ENCODE assay signal across 35 cellular contexts in the genomic region with DNA sequence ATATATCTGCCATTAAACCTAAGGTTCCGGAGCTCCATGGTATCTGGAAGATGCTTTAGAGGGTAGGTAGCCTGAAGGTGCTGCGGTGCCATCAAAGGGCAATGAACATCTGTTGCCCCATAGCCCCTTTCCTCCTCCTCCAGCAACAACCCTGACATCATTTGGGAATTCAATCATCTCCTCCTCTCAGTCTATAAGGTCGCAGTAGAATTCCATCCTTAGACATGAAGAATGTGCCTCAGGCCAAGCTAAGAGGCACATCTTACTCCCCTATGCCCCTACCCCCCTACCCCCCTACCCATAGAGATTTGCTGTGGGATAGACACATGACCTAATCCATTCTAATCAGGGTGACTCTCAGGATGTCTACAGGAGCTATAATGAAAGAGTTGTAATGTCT.
"Had no signal": no experiment of that assay in that cellular context is flagged by ENCODE, and none has a peak within 500 bp of the region (broad histone marks: within the 10 kb centered on the region; RNA-seq: fewer than 3 reads in every experiment).

No MANE protein-coding gene starts in this region.

- H3K27me3 ChIP-seq: MG63 had no signal

- H3K9ac ChIP-seq: KMS-11 had no signal

- H3K9me3 ChIP-seq: MG63 had no signal

- H3K4me2 ChIP-seq: KMS-11 had no signal

- DNase-seq: Karpas-422, Kasumi-1, MG63, MM.1S, MV-4-11, NCI-H1048, NCI-H1092, NCI-H1092 treated with DMSO at 0.1 percent for 48 hours, NCI-H1105, NCI-H1105 treated with DMSO at 0.1 percent for 48 hours, NCI-H1417, NCI-H1417 treated with DMSO at 0.1 percent for 48 hours, NCI-H1436, NCI-H1436 treated with DMSO at 0.1 percent for 48 hours, NCI-H146, NCI-H1694, NCI-H1694 treated with DMSO at 0.1 percent for 48 hours, NCI-H187, NCI-H187 treated with DMSO at 0.1 percent for 48 hours, NCI-H1930, NCI-H2029, NCI-H2029 treated with DMSO at 0.1 percent for 48 hours, NCI-H2081, NCI-H2081 treated with DMSO at 0.1 percent for 48 hours, NCI-H2107, NCI-H2171, NCI-H2171 treated with DMSO at 0.1 percent for 48 hours, NCI-H2227 treated with DMSO at 0.1 percent for 48 hours, NCI-H226, NCI-H345, NCI-H446, NCI-H446 treated with DMSO at 0.1 percent for 48 hours, NCI-H510A, NCI-H510A treated with DMSO at 0.1 percent for 48 hours had no signal

- H3K27ac ChIP-seq: KMS-11 had no signal

- H3K36me3 ChIP-seq: MG63 had no signal

- H3K4me3 ChIP-seq: MG63 had no signal
